8 cellular contexts compared by ENCODE assay signal in the genomic region with DNA sequence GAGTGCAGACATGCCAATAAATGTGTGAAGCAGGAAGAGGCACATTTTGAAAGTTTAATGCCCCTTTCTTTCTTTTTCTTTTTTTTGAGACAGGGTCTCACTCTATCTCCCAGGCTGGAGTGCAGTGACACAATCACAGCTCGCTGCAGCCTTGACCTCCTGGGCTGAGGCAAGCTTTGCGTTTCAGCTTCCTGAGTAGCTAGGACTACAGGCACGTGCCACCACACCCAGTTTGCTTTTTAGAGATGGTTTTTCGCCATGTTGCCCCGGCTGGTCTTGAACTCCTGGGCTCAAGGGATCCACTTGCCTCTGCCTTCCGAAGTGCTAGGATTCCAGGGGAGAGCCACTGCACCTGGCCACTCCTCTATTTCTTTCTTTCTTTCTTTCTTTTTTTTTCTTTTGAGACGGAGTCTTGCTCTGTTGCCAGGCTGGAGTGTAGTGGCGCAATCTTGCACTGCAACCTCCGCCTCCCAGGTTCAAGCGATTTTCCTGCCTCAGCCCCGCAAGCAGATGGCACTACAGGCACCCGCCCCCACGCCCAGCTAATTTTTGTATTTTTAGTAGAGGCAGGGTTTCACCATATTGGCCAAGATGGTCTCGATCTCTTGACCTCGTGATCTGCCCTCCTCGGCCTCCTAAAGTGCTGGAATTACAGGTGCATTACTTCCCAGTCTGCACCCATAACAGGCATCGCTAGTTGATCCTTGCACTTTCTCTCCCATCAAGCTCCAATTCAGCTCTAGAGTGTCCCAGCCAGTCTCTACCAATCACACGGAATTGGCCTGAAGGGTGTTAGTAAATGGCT.
DNase-seq lines count a peak whose midpoint lies in the region; ATAC-seq, FAIRE-seq and TF ChIP-seq lines count a peak whose summit lies in the region.
"Not testable (repeated sequence)": the region's sequence is repeated elsewhere in the genome, so short reads cannot be mapped to it uniquely, and the experiment has no call there.

No MANE protein-coding gene starts in this region.

- not testable (repeated sequence) for H3K9me3 Mint-ChIP-seq in activated CD8-positive, alpha-beta memory T cell treated with anti-CD3 and anti-CD28 coated beads, Interleukin-2, amount 10 ng/mL, durations not matched to agents 7 days and 5 days (ENCODE audit: low read depth); MCF 10A (ENCODE audit: unreplicated experiment); immature natural killer cell; neural progenitor cell

- TF ChIP-seq CTCF in 22Rv1 (IDR thresholded peaks at IDR 0.05) (peak; percentile 11; the same call in 1 of the 2 replicates), NB4 (IDR thresholded peaks at IDR 0.05; ENCODE audit: low read depth, low read length) (peak; percentile 18), neural progenitor cell (IDR thresholded peaks at IDR 0.05) (peak; percentile 9)
- not testable (repeated sequence) for TF ChIP-seq CTCF in MCF 10A (IDR thresholded peaks at IDR 0.05; ENCODE audit: unreplicated experiment)

- peaks cover 88% of the 10 kb centered on the region for H3K4me1 Mint-ChIP-seq in activated CD8-positive, alpha-beta memory T cell treated with anti-CD3 and anti-CD28 coated beads, Interleukin-2, amount 10 ng/mL, durations not matched to agents 7 days and 5 days
- peaks cover 18% of the 10 kb centered on the region for H3K4me1 Mint-ChIP-seq in MCF 10A (ENCODE audit: insufficient read depth, unreplicated experiment)
- peaks cover 53 to 58% of the 10 kb centered on the region in 2 donors for H3K4me1 Mint-ChIP-seq in immature natural killer cell
- peaks cover 21% of the 10 kb centered on the region for H3K4me1 Mint-ChIP-seq in neural progenitor cell

- H3K36me3 ChIP-seq in neural progenitor cell = not testable (repeated sequence)

- H3K27ac ChIP-seq in 22Rv1, neural progenitor cell: not testable (repeated sequence)

- H3K79me2 ChIP-seq in neural progenitor cell (ENCODE audit: low read depth) = not testable (repeated sequence)

- peaks cover 12% of the 10 kb centered on the region for H3K36me3 Mint-ChIP-seq in activated CD8-positive, alpha-beta memory T cell treated with anti-CD3 and anti-CD28 coated beads, Interleukin-2, amount 10 ng/mL, durations not matched to agents 7 days and 5 days
- H3K36me3 Mint-ChIP-seq in MCF 10A (ENCODE audit: insufficient read depth, unreplicated experiment); immature natural killer cell; neural progenitor cell: not testable (repeated sequence)

- H3K4me1 ChIP-seq in neural progenitor cell = peaks cover 18% of the 10 kb centered on the region

- intact Hi-C loops in MCF 10A (cut with micrococcal nuclease) = not testable (repeated sequence)

- CTCF ChIA-PET in activated CD8-positive, alpha-beta memory T cell treated with anti-CD3 and anti-CD28 coated beads, Interleukin-2, amount 10 ng/mL, durations not matched to agents 7 days and 5 days (lab: Charles Lee) = interaction anchor here (1.0 to 5.2 kb wide), 6 partner anchors 10 to 43 kb away, joined by 3 to 27 read pairs (median 3); no protein-coding TSS in a partner anchor
- CTCF ChIA-PET in MCF 10A (lab: Yijun Ruan, JAX) = interaction anchor here (0.9 kb wide), 1 partner anchor 28 kb away, joined by 3 read pairs; no protein-coding TSS in a partner anchor

- not testable (repeated sequence) for H3K4me2 ChIP-seq in neural progenitor cell

- not testable (repeated sequence) for H3F3A ChIP-seq in neural progenitor cell (ENCODE audit: low read depth)

- H2AFZ ChIP-seq in neural progenitor cell (replicated peaks) = not testable (repeated sequence)

- not testable (repeated sequence) for DNase-seq in GM12892 (ENCODE audit: insufficient read length); activated CD8-positive, alpha-beta memory T cell treated with anti-CD3 and anti-CD28 coated beads, Interleukin-2, amount 10 ng/mL, durations not matched to agents 7 days and 5 days; immature natural killer cell; neural progenitor cell (ENCODE audit: low spot score)
- peak; percentile 80 for DNase-seq in NB4 (ENCODE audit: low read depth)
- peak; percentile 32 for DNase-seq in SKM-1 treated with dmso at 0.1 percent for 144 hours (lab: John Stamatoyannopoulos, UW; ENCODE audit: unreplicated experiment)
- peak; percentile 56 for DNase-seq in MCF 10A (ENCODE audit: unreplicated experiment)

- TF ChIP-seq POLR2A in GM12892 (IDR thresholded peaks at IDR 0.05; ENCODE audit: low read depth, low read length); NB4 (IDR thresholded peaks at IDR 0.05; ENCODE audit: extremely low read depth, insufficient read length): not testable (repeated sequence)

- ATAC-seq in activated CD8-positive, alpha-beta memory T cell treated with anti-CD3 and anti-CD28 coated beads, Interleukin-2, amount 10 ng/mL, durations not matched to agents 7 days and 5 days = not testable (repeated sequence)

- H3K27me3 ChIP-seq in neural progenitor cell = not testable (repeated sequence)

- peak; percentile 14 for FAIRE-seq in GM12892 (lab: Jason Lieb, UNC)

- H3K4me3 Mint-ChIP-seq in activated CD8-positive, alpha-beta memory T cell treated with anti-CD3 and anti-CD28 coated beads, Interleukin-2, amount 10 ng/mL, durations not matched to agents 7 days and 5 days; neural progenitor cell: not testable (repeated sequence)
- H3K4me3 Mint-ChIP-seq in MCF 10A (ENCODE audit: unreplicated experiment) = peak overlapping the region; percentile 66
- peak overlapping the region; percentile 42 to 59 (median 54) for H3K4me3 Mint-ChIP-seq in immature natural killer cell

- H3K9me3 ChIP-seq in neural progenitor cell (ENCODE audit: low read depth) = not testable (repeated sequence)

- H3K9ac ChIP-seq in neural progenitor cell = not testable (repeated sequence)

- POLR2A ChIA-PET in MCF 10A (lab: Yijun Ruan, JAX) = not testable (repeated sequence)

- not testable (repeated sequence) for H4K20me1 ChIP-seq in neural progenitor cell (ENCODE audit: low read depth)

- not testable (repeated sequence) for BruUV-seq in MCF 10A (replicated peaks; lab: Mats Ljungman, UMichigan)

- H3K27me3 Mint-ChIP-seq in activated CD8-positive, alpha-beta memory T cell treated with anti-CD3 and anti-CD28 coated beads, Interleukin-2, amount 10 ng/mL, durations not matched to agents 7 days and 5 days = not testable (repeated sequence)
- H3K27me3 Mint-ChIP-seq in MCF 10A (ENCODE audit: insufficient read depth, unreplicated experiment) (peaks cover 11% of the 10 kb centered on the region), immature natural killer cell (ENCODE audit: low read depth in 3 of 3) (peaks cover 2 to 13% (median 5%) of the 10 kb centered on the region in 3 donors), neural progenitor cell (ENCODE audit: insufficient read depth, low read depth) (peaks cover 11% of the 10 kb centered on the region)

- H3K27ac Mint-ChIP-seq in activated CD8-positive, alpha-beta memory T cell treated with anti-CD3 and anti-CD28 coated beads, Interleukin-2, amount 10 ng/mL, durations not matched to agents 7 days and 5 days = peak overlapping the region; percentile 1
- H3K27ac Mint-ChIP-seq in MCF 10A (ENCODE audit: low read depth, unreplicated experiment) = not testable (repeated sequence)
- H3K27ac Mint-ChIP-seq in immature natural killer cell (peak overlapping the region in 4 of 6 donors; percentile 23 to 87 (median 71)), neural progenitor cell (peak overlapping the region; percentile 63)

- peak overlapping the region; percentile 42 for H3K4me3 ChIP-seq in NB4 (ENCODE audit: low read depth, low read length)
- H3K4me3 ChIP-seq in neural progenitor cell = not testable (repeated sequence)
